ENCODE assay signal across 18 cellular contexts in the genomic region with DNA sequence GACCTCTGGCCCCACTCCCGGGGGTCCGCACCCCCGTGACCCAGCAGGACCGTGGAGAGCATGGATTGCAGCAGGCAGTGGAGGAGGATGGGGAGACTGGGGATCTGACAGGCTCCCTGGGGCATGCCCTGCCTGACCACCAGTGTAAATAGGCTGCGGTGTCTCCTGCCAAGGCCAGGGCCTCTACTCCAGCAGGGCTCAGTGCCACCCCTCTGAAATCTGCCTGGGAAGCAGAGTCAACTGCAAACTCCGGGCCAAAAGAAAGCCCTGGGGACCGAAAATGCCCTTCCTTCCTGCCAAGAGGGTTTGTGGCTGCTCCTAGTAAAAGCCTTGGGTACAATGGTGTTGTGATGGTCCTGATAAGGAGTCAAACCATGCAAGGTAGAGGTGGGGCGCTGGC. TPM values are rescaled to one million over a fixed set of nuclear protein-coding genes. Genes with fewer than 3 reads are reported as not detected.
DNase-seq lines count a peak whose midpoint lies in the region; ATAC-seq, FAIRE-seq and TF ChIP-seq lines count a peak whose summit lies in the region.
"Had no signal": no experiment of that assay in that cellular context is flagged by ENCODE, and none has a peak within 500 bp of the region (broad histone marks: within the 10 kb centered on the region; RNA-seq: fewer than 3 reads in every experiment).

No MANE protein-coding gene starts in this region.

- no peak overlapping the region for H2AFZ ChIP-seq in HepG2 (ENCODE audit: low read length)
- H2AFZ ChIP-seq: GM23248 had no signal

- peaks cover 6 to 18% (median 8%) of the 10 kb centered on the region in 5 donors for H3K27me3 Mint-ChIP-seq in naive thymus-derived CD4-positive, alpha-beta T cell

- no peaks in the 10 kb centered on the region for H4K20me1 ChIP-seq in HepG2 (ENCODE audit: insufficient read depth, low read length)

- H3K4me1 Mint-ChIP-seq in naive thymus-derived CD4-positive, alpha-beta T cell: peaks cover 0 to 3% (median 2%) of the 10 kb centered on the region in 7 donors

- no peak for ATAC-seq in HepG2
- no peak for ATAC-seq in right lobe of liver
- ATAC-seq in thoracic aorta (ENCODE audit: insufficient number of reproducible peaks, low FRiP score, low read depth): peak; percentile 25
- no peak for ATAC-seq in left ventricle myocardium superior
- ATAC-seq in naive thymus-derived CD4-positive, alpha-beta T cell: no peak
- no peak for ATAC-seq in HG02981 (IDR thresholded peaks at IDR 0.05; ENCODE audit: unreplicated experiment)
- ATAC-seq: CD8-positive, alpha-beta T cell had no signal

- FAIRE-seq in HepG2 (lab: Jason Lieb, UNC): no peak
- FAIRE-seq: H54, HTR-8/SVneo had no signal

- H3K4me2 ChIP-seq in HepG2 (ENCODE audit: low read depth, low read length): no peak overlapping the region

- H3K4me3 ChIP-seq in HepG2 (replicated peaks in 1 of 3; ENCODE audit: insufficient read depth in 1 of 3, low read depth in 2 of 3, low read length in 3 of 3): no peak overlapping the region
- no peak overlapping the region for H3K4me3 ChIP-seq in right lobe of liver
- H3K4me3 ChIP-seq in thoracic aorta: no peak overlapping the region
- H3K4me3 ChIP-seq in naive thymus-derived CD4-positive, alpha-beta T cell (ENCODE audit: low read length): no peak overlapping the region
- H3K4me3 ChIP-seq: GM23248 had no signal

- POLR2A ChIA-PET in HepG2 (lab: Yijun Ruan, JAX): interaction anchor here (1.1 kb wide), 1 partner anchor 47 kb away, joined by 3 read pairs; no protein-coding TSS in a partner anchor
- POLR2A ChIA-PET in naive thymus-derived CD4-positive, alpha-beta T cell (lab: Charles Lee): no interaction called here

- peaks cover 100% of the 10 kb centered on the region for H3K4me1 ChIP-seq in HepG2 (ENCODE audit: insufficient read depth, low read length)
- no peaks in the 10 kb centered on the region for H3K4me1 ChIP-seq in right lobe of liver
- H3K4me1 ChIP-seq in thoracic aorta (ENCODE audit: control insufficient read depth in 1 of 2, low read depth in 2 of 2): peaks cover 11 to 57% of the 10 kb centered on the region in 2 donors
- H3K4me1 ChIP-seq in naive thymus-derived CD4-positive, alpha-beta T cell (ENCODE audit: control insufficient read depth in 2 of 2, insufficient read depth in 2 of 2, low read length in 2 of 2): no peaks in the 10 kb centered on the region

- CTCF ChIA-PET in HepG2 (lab: Yijun Ruan, JAX; ENCODE audit: low intra/inter-chr PET ratio, low total read pairs): no interaction called here
- CTCF ChIA-PET in naive thymus-derived CD4-positive, alpha-beta T cell (lab: Charles Lee): no interaction called here

- no peaks in the 10 kb centered on the region for H3K79me2 ChIP-seq in HepG2 (ENCODE audit: insufficient read depth, low read length)

- H3K9ac ChIP-seq in HepG2 (ENCODE audit: insufficient read depth, low read depth, low read length): no peak overlapping the region
- H3K9ac ChIP-seq: GM23248 had no signal

- peaks cover 0 to 2% (median 0%) of the 10 kb centered on the region in 5 donors for H3K36me3 Mint-ChIP-seq in naive thymus-derived CD4-positive, alpha-beta T cell
- H3K36me3 Mint-ChIP-seq: CD8-positive, alpha-beta T cell had no signal

- H3K27me3 ChIP-seq in HepG2 (ENCODE audit: control insufficient read depth in 1 of 2, insufficient read depth in 2 of 2, low read length in 2 of 2) (peaks cover 0 to 7% of the 10 kb centered on the region in 2 experiments; a peak in 1 of 5 replicates), right lobe of liver (no peaks in the 10 kb centered on the region), thoracic aorta (replicated peaks; ENCODE audit: insufficient read depth) (no peaks in the 10 kb centered on the region)
- peaks cover 0 to 2% of the 10 kb centered on the region in 2 donors for H3K27me3 ChIP-seq in naive thymus-derived CD4-positive, alpha-beta T cell (ENCODE audit: control insufficient read depth in 2 of 2, insufficient read depth in 2 of 2, low read length in 2 of 2)
- H3K27me3 ChIP-seq: BE2C had no signal

- intact Hi-C loops in HepG2 (cut with micrococcal nuclease; ENCODE audit: unreplicated experiment): no loop called here
- intact Hi-C loops in right lobe of liver (cut with DNase I): no loop called here
- intact Hi-C loops in left ventricle myocardium superior (cut with micrococcal nuclease): no loop called here
- intact Hi-C loops in naive thymus-derived CD4-positive, alpha-beta T cell (cut with micrococcal nuclease): no loop called here

- TF ChIP-seq POLR2A in HepG2 (IDR thresholded peaks at IDR 0.05; ENCODE audit: insufficient read depth in 1 of 2, low read depth in 2 of 2, low read length in 2 of 2): no peak
- TF ChIP-seq POLR2A in right lobe of liver (IDR thresholded peaks at IDR 0.05): no peak

- TF ChIP-seq EP300 in HepG2 (IDR thresholded peaks at IDR 0.05; ENCODE audit: low read depth in 2 of 2, low read length in 2 of 2) (no peak), HepG2 (CRISPR knock-in tag; IDR thresholded peaks at IDR 0.05; ENCODE audit: borderline replicate concordance) (no peak)

- no peak for TF ChIP-seq RAD21 in HepG2 (CRISPR knock-in tag; IDR thresholded peaks at IDR 0.05)

- H3K27ac Mint-ChIP-seq in naive thymus-derived CD4-positive, alpha-beta T cell: peak overlapping the region in 1 of 9 donors; percentile 20
- H3K27ac Mint-ChIP-seq: CD8-positive, alpha-beta T cell; IgD-negative memory B cell had no signal

- BruUV-seq in HepG2 (replicated peaks; lab: Mats Ljungman, UMichigan): no TSS peak

- no peak for DNase-seq in HepG2 (ENCODE audit: low spot score)
- DNase-seq in right lobe of liver: no peak
- no peak for DNase-seq in caudate nucleus (lab: John Stamatoyannopoulos, UW)
- peak; percentile 42 for DNase-seq in thoracic aorta (ENCODE audit: low spot score)
- DNase-seq in left ventricle myocardium superior: no peak
- no peak for DNase-seq in naive thymus-derived CD4-positive, alpha-beta T cell
- DNase-seq: BE2C; Calu3; CD8-positive, alpha-beta T cell; DMS79 treated with DMSO at 0.1 percent for 48 hours; GF-D8; GM23248; HCEC 1CT; KBM-7 had no signal

- peaks cover 0 to 4% (median 0%) of the 10 kb centered on the region in 11 donors for H3K9me3 Mint-ChIP-seq in naive thymus-derived CD4-positive, alpha-beta T cell
- H3K9me3 Mint-ChIP-seq: CD8-positive, alpha-beta T cell had no signal

- in situ Hi-C loops in HepG2 (cut with HindIII; ENCODE audit: extremely low pct_ligation_motif_present, low pct_unique_long_range_greater_than_20kb): no loop called here

- H3K27ac ChIP-seq in HepG2 (ENCODE audit: extremely low read length, insufficient read depth, low read length) (no peak overlapping the region), right lobe of liver (no peak overlapping the region), caudate nucleus (ENCODE audit: low read depth, low read length) (peak overlapping the region; percentile 73), thoracic aorta (peak overlapping the region; percentile 67 to 70)
- no peak overlapping the region for H3K27ac ChIP-seq in naive thymus-derived CD4-positive, alpha-beta T cell (ENCODE audit: low read depth, low read length)
- H3K27ac ChIP-seq: GM23248 had no signal

- H3K9me3 ChIP-seq in HepG2 (ENCODE audit: low read length): no peaks in the 10 kb centered on the region
- H3K9me3 ChIP-seq in right lobe of liver: no peaks in the 10 kb centered on the region
- H3K9me3 ChIP-seq in thoracic aorta: no peaks in the 10 kb centered on the region
- no peaks in the 10 kb centered on the region for H3K9me3 ChIP-seq in naive thymus-derived CD4-positive, alpha-beta T cell (ENCODE audit: control insufficient read depth in 2 of 3, low read length in 3 of 3)
- H3K9me3 ChIP-seq: BE2C had no signal

- 48% methylated on average over 6 of the region's 8 CpGs for WGBS in HepG2 (ENCODE audit: low lambda C conversion rate)
- WGBS in right lobe of liver (ENCODE audit: insufficient coverage, low coverage, low lambda C conversion rate, missing lambda C conversion rate): 61% methylated on average over 2 of the region's 8 CpGs

- no peak for TF ChIP-seq CTCF in HepG2 (CRISPR knock-in tag; IDR thresholded peaks at IDR 0.05)
- TF ChIP-seq CTCF in right lobe of liver (IDR thresholded peaks at IDR 0.05): no peak
- TF ChIP-seq CTCF in thoracic aorta (IDR thresholded peaks at IDR 0.05): no peak

- H3K4me3 Mint-ChIP-seq in naive thymus-derived CD4-positive, alpha-beta T cell: no peak overlapping the region
- H3K4me3 Mint-ChIP-seq: CD8-positive, alpha-beta T cell; IgD-negative memory B cell had no signal

- H3K36me3 ChIP-seq in HepG2 (replicated peaks in 1 of 2; ENCODE audit: control insufficient read depth in 1 of 2, insufficient read depth in 2 of 2, low read length in 2 of 2): no peaks in the 10 kb centered on the region
- no peaks in the 10 kb centered on the region for H3K36me3 ChIP-seq in right lobe of liver
- no peaks in the 10 kb centered on the region for H3K36me3 ChIP-seq in thoracic aorta
- no peaks in the 10 kb centered on the region for H3K36me3 ChIP-seq in naive thymus-derived CD4-positive, alpha-beta T cell (ENCODE audit: control insufficient read depth in 2 of 3, insufficient read depth in 3 of 3, low read length in 3 of 3)
- H3K36me3 ChIP-seq: BE2C had no signal

RNA-seq across cellular contexts. Expression of a gene that starts 6.4 kb away (rescaled TPM):
- total RNA-seq in HepG2 (2016; rRNA removed; fragmentation: Illumina TruSeq; extraction: Trizol) (43.8 and 69.7 TPM in 2 replicates), right lobe of liver (under 1 TPM in 5 of 6 experiments, not detected in 1; 0.17 to 0.81 (median 0.65) TPM), thoracic aorta (100 to 1,000 TPM; 105 to 232 TPM), left ventricle myocardium superior (5.9 TPM)
- 39.5 and 40.6 TPM in 2 replicates for total RNA-seq in HepG2 (2016; cell fraction: cytosol; rRNA removed; fragmentation: Illumina TruSeq; extraction: Trizol; ENCODE audit: low read depth)
- total RNA-seq in HepG2 (2016; cell fraction: insoluble cytoplasmic fraction; rRNA removed; fragmentation: Illumina TruSeq; extraction: Trizol): 45.3 and 69.6 TPM in 2 replicates
- total RNA-seq in HepG2 (2016; cell fraction: membrane; rRNA removed; fragmentation: Illumina TruSeq; extraction: Trizol): 83.4 and 93.4 TPM in 2 replicates
- total RNA-seq in HepG2 (2016; cell fraction: nucleus; rRNA removed; fragmentation: Illumina TruSeq; extraction: Trizol): 32.1 and 42.6 TPM in 2 replicates
- polyA plus RNA-seq in HepG2 (2011; rRNA removed): 15.4 and 23.1 TPM in 2 replicates
- 20.0 and 39.6 TPM in 2 replicates for polyA plus RNA-seq in HepG2 (2011; cell fraction: cytosol; rRNA removed)
- polyA plus RNA-seq in HepG2 (2011; cell fraction: nucleus; rRNA removed): 34.6 and 44.2 TPM in 2 replicates
- polyA plus RNA-seq in HepG2 (2012): 13.5 and 14.6 TPM in 2 replicates
- polyA plus RNA-seq in HepG2 (2016; cell fraction: cytosol; fragmentation: Illumina TruSeq; extraction: Trizol; ENCODE audit: low read depth): 40.9 and 41.6 TPM in 2 replicates
- polyA plus RNA-seq in HepG2 (2016; cell fraction: insoluble cytoplasmic fraction; fragmentation: Illumina TruSeq; extraction: Trizol; ENCODE audit: low read depth): 48.4 and 52.4 TPM in 2 replicates
- polyA plus RNA-seq in HepG2 (2016; cell fraction: membrane; fragmentation: Illumina TruSeq; extraction: Trizol; ENCODE audit: low read depth): 74.1 and 77.9 TPM in 2 replicates
- 63.0 and 70.2 TPM in 2 replicates for polyA plus RNA-seq in HepG2 (2016; cell fraction: nucleus; fragmentation: Illumina TruSeq; extraction: Trizol; ENCODE audit: insufficient read depth, low read depth)
- polyA minus RNA-seq in HepG2 (2011; rRNA and poly(A)+ RNA removed; ENCODE audit: low replicate concordance): 0.07 and 154 TPM in 2 replicates
- 31.1 and 39.3 TPM in 2 replicates for polyA minus RNA-seq in HepG2 (2011; cell fraction: cytosol; rRNA and poly(A)+ RNA removed)
- polyA minus RNA-seq in HepG2 (2011; cell fraction: nucleus; rRNA and poly(A)+ RNA removed): 9.3 and 10.7 TPM in 2 replicates
- total RNA-seq in naive thymus-derived CD4-positive, alpha-beta T cell: not detected
- polyA plus RNA-seq in naive thymus-derived CD4-positive, alpha-beta T cell: not detected
- total RNA-seq: CD8-positive, alpha-beta T cell had no signal
- polyA plus RNA-seq: IgD-negative memory B cell had no signal

Comparison
In these comparisons a context has a peak if more than half of its experiments do, and no peak if none do; other contexts are left out.
1. H3K27ac ChIP-seq: peak in caudate nucleus (single experiment) and thoracic aorta (2 of 2); none in HepG2 (single experiment), right lobe of liver (0 of 3) and naive thymus-derived CD4-positive, alpha-beta T cell (single experiment).